31 cellular contexts compared by ENCODE assay signal in the genomic region with DNA sequence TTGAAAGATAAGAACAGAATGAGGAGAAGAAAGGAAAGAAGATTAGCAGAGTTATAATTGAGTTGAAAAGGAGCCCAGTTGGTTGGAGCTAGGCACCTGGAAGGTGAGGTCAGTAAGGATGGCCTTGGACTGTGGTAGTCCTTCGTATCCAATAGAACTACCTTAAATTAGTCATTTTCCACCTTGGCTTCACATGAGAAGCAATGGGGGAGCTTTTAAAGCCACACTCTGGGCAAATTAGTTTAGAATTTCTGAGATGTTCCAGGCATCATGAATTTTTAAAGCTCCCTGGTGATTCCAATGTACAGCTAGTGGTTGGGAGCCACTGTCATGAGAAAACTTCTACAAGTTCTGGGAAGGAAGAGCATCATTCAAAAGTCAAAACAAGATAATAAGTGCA. TPM values are rescaled to one million over a fixed set of nuclear protein-coding genes. Genes with fewer than 3 reads are reported as not detected.
A peak's percentile ranks its signal among the peaks of the same experiment; 100 is the strongest.
DNase-seq lines count a peak whose midpoint lies in the region; ATAC-seq and TF ChIP-seq lines count a peak whose summit lies in the region.
"Had no signal": no experiment of that assay in that cellular context is flagged by ENCODE, and none has a peak within 500 bp of the region (broad histone marks: within the 10 kb centered on the region; RNA-seq: fewer than 3 reads in every experiment).

No MANE protein-coding gene starts in this region.

- H3K27ac Mint-ChIP-seq in GM23338 = no peak overlapping the region
- H3K27ac Mint-ChIP-seq: activated CD4-positive, alpha-beta T cell treated with anti-CD3 and anti-CD28 coated beads for 36 hours; endodermal cell; T-helper 17 cell had no signal

- no peaks in the 10 kb centered on the region for H3K27me3 Mint-ChIP-seq in GM23338 (ENCODE audit: insufficient read depth, low read depth, poor library complexity)
- H3K27me3 Mint-ChIP-seq: activated CD4-positive, alpha-beta T cell treated with anti-CD3 and anti-CD28 coated beads for 36 hours; T-helper 17 cell had no signal

- DNase-seq in GM23338 (ENCODE audit: low spot score) = peak; percentile 33
- peak; percentile 35 for DNase-seq in adipocyte (ENCODE audit: low read depth)
- DNase-seq in fibroblast of lung (ENCODE audit: low read depth in 2 of 2) = peak; percentile 32 to 34
- DNase-seq in myocyte (ENCODE audit: low read depth) = peak; percentile 49
- no peak for DNase-seq in left cardiac atrium
- DNase-seq in A172 (ENCODE audit: low spot score) = no peak
- DNase-seq: activated CD4-positive, alpha-beta T cell treated with anti-CD3 and anti-CD28 coated beads for 36 hours; activated CD8-positive, alpha-beta memory T cell treated with anti-CD3 and anti-CD28 coated beads for 24 hours; activated gamma-delta T cell treated with Interleukin-2 at 50 U/mL for 16 hours; activated T-cell treated with anti-CD3 and anti-CD28 coated beads, Interleukin-2, amount 50 U/mL, for 1 hour; cortex of kidney; endodermal cell; gastrocnemius medialis; GF-D8; islet precursor cell; Karpas-422; mucosa of descending colon; NCI-H1930; NCI-H446; NCI-H82; pancreas; right cardiac atrium; SK-N-SH; stimulated activated naive CD8-positive, alpha-beta T cell treated with anti-CD3 and anti-CD28 coated beads, Interleukin-15, Interleukin-2, amounts not matched to agents 100 U/mL and 50 U/mL, for 24 hours; T-helper 17 cell; thyroid gland had no signal

- no peak overlapping the region for H2AFZ ChIP-seq in GM23338
- no peak overlapping the region for H2AFZ ChIP-seq in fibroblast of lung (ENCODE audit: low read length)

- no peaks in the 10 kb centered on the region for H3K4me1 ChIP-seq in GM23338 (ENCODE audit: insufficient read depth)
- no peaks in the 10 kb centered on the region for H3K4me1 ChIP-seq in adipocyte (ENCODE audit: control insufficient read depth, insufficient read depth, low read length)
- no peaks in the 10 kb centered on the region for H3K4me1 ChIP-seq in fibroblast of lung (ENCODE audit: control insufficient read depth, extremely low read depth, insufficient read depth, low read length)
- H3K4me1 ChIP-seq: gastrocnemius medialis, pancreas, thyroid gland had no signal

- ATAC-seq in GM23338 (no peak), GM21529 (IDR thresholded peaks at IDR 0.05; ENCODE audit: unreplicated experiment) (no peak), left cardiac atrium (no peak), HG02885 (IDR thresholded peaks at IDR 0.05; ENCODE audit: poor library complexity, unreplicated experiment) (no peak)
- ATAC-seq: activated CD4-positive, alpha-beta T cell treated with anti-CD3 and anti-CD28 coated beads for 36 hours; gastrocnemius medialis; mucosa of descending colon; pancreas; right cardiac atrium; stimulated activated naive CD8-positive, alpha-beta T cell treated with anti-CD3 and anti-CD28 coated beads, Interleukin-15, Interleukin-2, amounts not matched to agents 100 U/mL and 50 U/mL, for 24 hours; T-helper 17 cell had no signal

- H4K20me1 ChIP-seq in GM23338 (replicated peaks; ENCODE audit: insufficient read depth) = no peaks in the 10 kb centered on the region
- no peaks in the 10 kb centered on the region for H4K20me1 ChIP-seq in fibroblast of lung (ENCODE audit: control insufficient read depth, extremely low read depth, insufficient read depth, low read length)

- H3K36me3 Mint-ChIP-seq in GM23338 (ENCODE audit: low read depth) = no peaks in the 10 kb centered on the region

- intact Hi-C loops in left cardiac atrium (cut with DNase I) = no loop called here

- H3K27ac ChIP-seq in GM23338 (ENCODE audit: low read depth) (no peak overlapping the region), fibroblast of lung (ENCODE audit: insufficient read depth, low read length) (no peak overlapping the region)
- H3K27ac ChIP-seq: cardiac muscle cell, gastrocnemius medialis, pancreas, thyroid gland had no signal

- H3K4me2 ChIP-seq in GM23338 (no peak overlapping the region), fibroblast of lung (ENCODE audit: extremely low read depth, insufficient read depth, low read length) (no peak overlapping the region)
- H3K4me2 ChIP-seq: SK-N-SH had no signal

- no peak overlapping the region for H3K4me3 Mint-ChIP-seq in GM23338
- H3K4me3 Mint-ChIP-seq: activated CD4-positive, alpha-beta T cell treated with anti-CD3 and anti-CD28 coated beads for 36 hours; endodermal cell; T-helper 17 cell had no signal

- H3K36me3 ChIP-seq in GM23338 (ENCODE audit: insufficient read depth) = no peaks in the 10 kb centered on the region; the same call in 1 of the 2 replicates
- no peaks in the 10 kb centered on the region for H3K36me3 ChIP-seq in adipocyte (ENCODE audit: control insufficient read depth, insufficient read depth, low read length, severe bottlenecking)
- H3K36me3 ChIP-seq in fibroblast of lung (ENCODE audit: control insufficient read depth, insufficient read depth, low read length) = no peaks in the 10 kb centered on the region
- H3K36me3 ChIP-seq: cardiac muscle cell, pancreas, thyroid gland had no signal

- peaks cover 48% of the 10 kb centered on the region for H3K9me3 ChIP-seq in adipocyte (ENCODE audit: control insufficient read depth, low read length)
- no peaks in the 10 kb centered on the region for H3K9me3 ChIP-seq in fibroblast of lung (ENCODE audit: control insufficient read depth, insufficient read depth, low read depth, low read length)
- H3K9me3 ChIP-seq: gastrocnemius medialis, pancreas, thyroid gland had no signal

- no peaks in the 10 kb centered on the region for H3K27me3 ChIP-seq in GM23338 (ENCODE audit: insufficient read depth)
- no peaks in the 10 kb centered on the region for H3K27me3 ChIP-seq in adipocyte (replicated peaks; ENCODE audit: control insufficient read depth, insufficient read depth, low read length)
- peaks cover 2% of the 10 kb centered on the region for H3K27me3 ChIP-seq in fibroblast of lung (ENCODE audit: control insufficient read depth, insufficient read depth, low read length)
- H3K27me3 ChIP-seq: cardiac muscle cell, gastrocnemius medialis, pancreas, thyroid gland had no signal

- H3F3A ChIP-seq in GM23338 (replicated peaks; ENCODE audit: low read depth) = no peaks in the 10 kb centered on the region

- H3K79me2 ChIP-seq in GM23338 (replicated peaks; ENCODE audit: insufficient read depth) = no peaks in the 10 kb centered on the region
- no peaks in the 10 kb centered on the region for H3K79me2 ChIP-seq in fibroblast of lung (ENCODE audit: control insufficient read depth, insufficient read depth, low read length)

- TF ChIP-seq CTCF in GM23338 (conservative IDR thresholded peaks at IDR 0.05; ENCODE audit: low read depth in 2 of 2) = no peak
- TF ChIP-seq CTCF in fibroblast of lung (conservative IDR thresholded peaks at IDR 0.05 in 1 of 2, IDR thresholded peaks at IDR 0.05 in 1 of 2; ENCODE audit: low read depth in 1 of 2, low read length in 2 of 2) = no peak

- H3K9me3 Mint-ChIP-seq in GM23338 = peaks cover 3% of the 10 kb centered on the region; the same call in 2 of the 3 replicates
- H3K9me3 Mint-ChIP-seq: endodermal cell had no signal

- H3K9ac ChIP-seq in adipocyte (ENCODE audit: low read length) = no peak overlapping the region
- no peak overlapping the region for H3K9ac ChIP-seq in fibroblast of lung (ENCODE audit: insufficient read depth, low read length)
- H3K9ac ChIP-seq: SK-N-SH had no signal

- no peaks in the 10 kb centered on the region for H3K4me1 Mint-ChIP-seq in GM23338
- H3K4me1 Mint-ChIP-seq: activated CD4-positive, alpha-beta T cell treated with anti-CD3 and anti-CD28 coated beads for 36 hours; endodermal cell; T-helper 17 cell had no signal

- no peak overlapping the region for H3K4me3 ChIP-seq in GM23338
- no peak overlapping the region for H3K4me3 ChIP-seq in adipocyte (ENCODE audit: low read length)
- no peak overlapping the region for H3K4me3 ChIP-seq in fibroblast of lung (replicated peaks in 1 of 4; ENCODE audit: control extremely low read depth in 1 of 4, insufficient read depth in 1 of 4, low read depth in 3 of 4, low read length in 4 of 4)
- H3K4me3 ChIP-seq: cardiac muscle cell, gastrocnemius medialis, mucosa of descending colon, pancreas, thyroid gland had no signal

- H3K9me2 ChIP-seq in GM23338 (ENCODE audit: insufficient read depth) = no peaks in the 10 kb centered on the region; the same call in 1 of the 2 replicates
- H3K9me2 ChIP-seq: SK-N-SH had no signal

TF ChIP-seq in GM23338, 12 proteins besides CTCF, POLR2A, EP300 and RAD21 (continues in another document):
- TF ChIP-seq EZH2 (IDR thresholded peaks at IDR 0.05; ENCODE audit: low read depth, unreplicated experiment) = no peak
- TF ChIP-seq CREB1 (CRISPR knock-in tag; IDR thresholded peaks at IDR 0.05; ENCODE audit: low read depth) = no peak
- no peak for TF ChIP-seq EZH2phosphoT487 (IDR thresholded peaks at IDR 0.05; ENCODE audit: unreplicated experiment)

RNA-seq across cellular contexts. Expression of a gene that starts 27.3 kb away (rescaled TPM):
- total RNA-seq in GM23338 (2014; rRNA removed; shearing (Covaris generic)) = not detected in 2 replicates
- polyA plus RNA-seq in GM23338 (2016; fragmentation: Nextera tagmentation; extraction: Ambion mirVana) = 1.1 and 1.2 TPM in 2 replicates
- total RNA-seq in fibroblast of lung = 8.2 and 12.4 TPM in 2 replicates
- polyA plus RNA-seq in fibroblast of lung = 0.51 and 1.9 TPM in 2 replicates
- 0.45 and 0.93 TPM in 2 replicates for polyA plus RNA-seq in fibroblast of lung (2012)
- polyA minus RNA-seq in fibroblast of lung (ENCODE audit: low replicate concordance) = not detected in 2 replicates
- not detected in 2 replicates for total RNA-seq in myocyte
- 0.34 TPM for polyA plus RNA-seq in myocyte (2012)
- total RNA-seq in left cardiac atrium = under 1 TPM; 0.16 to 0.44 TPM
- total RNA-seq in A172 (2014; rRNA removed; shearing (Covaris generic)) = 1.9 and 3.8 TPM in 2 replicates
- total RNA-seq: activated CD4-positive, alpha-beta T cell treated with anti-CD3 and anti-CD28 coated beads for 36 hours; H1 had no signal
- polyA plus RNA-seq: neural cell had no signal

RNA-seq across cellular contexts. Expression of a gene that starts 27.9 kb away (rescaled TPM):
- not detected in 2 replicates for total RNA-seq in GM23338 (2014; rRNA removed; shearing (Covaris generic))
- 0.12 and 0.19 TPM in 2 replicates for polyA plus RNA-seq in GM23338 (2016; fragmentation: Nextera tagmentation; extraction: Ambion mirVana)
- total RNA-seq in fibroblast of lung = 23.9 and 37.8 TPM in 2 replicates
- 0.16 and 0.44 TPM in 2 replicates for polyA plus RNA-seq in fibroblast of lung
- polyA plus RNA-seq in fibroblast of lung (2012) = 0.53 TPM in 1 of 2 replicates, not detected in the other
- polyA minus RNA-seq in fibroblast of lung (ENCODE audit: low replicate concordance) = not detected in 2 replicates
- total RNA-seq in myocyte = 0.29 and 0.47 TPM in 2 replicates
- 0.33 TPM for polyA plus RNA-seq in myocyte (2012)
- not detected for total RNA-seq in left cardiac atrium
- total RNA-seq in A172 (2014; rRNA removed; shearing (Covaris generic)) = not detected in 2 replicates
- total RNA-seq: activated CD4-positive, alpha-beta T cell treated with anti-CD3 and anti-CD28 coated beads for 36 hours; cardiac muscle cell; endodermal cell; H1; right cardiac atrium; T-helper 17 cell; thyroid gland had no signal
- polyA plus RNA-seq: H1, neural cell, right cardiac atrium, SK-N-SH had no signal

Comparison
In these comparisons a context has a peak if more than half of its experiments do, and no peak if none do; other contexts are left out.
1. DNase-seq: peak in GM23338 (single experiment), adipocyte (single experiment), fibroblast of lung (2 of 2) and myocyte (single experiment); none in left cardiac atrium (single experiment) and A172 (single experiment).
2. RNA of a gene that starts 27.9 kb away (total RNA-seq): 23.9 to 37.8 TPM in fibroblast of lung; 0.29 to 0.47 TPM in myocyte, not detected in left cardiac atrium, not detected in GM23338 and not detected in A172; every median in the first group is over 10 times any median in the second.